In the genomic region with DNA sequence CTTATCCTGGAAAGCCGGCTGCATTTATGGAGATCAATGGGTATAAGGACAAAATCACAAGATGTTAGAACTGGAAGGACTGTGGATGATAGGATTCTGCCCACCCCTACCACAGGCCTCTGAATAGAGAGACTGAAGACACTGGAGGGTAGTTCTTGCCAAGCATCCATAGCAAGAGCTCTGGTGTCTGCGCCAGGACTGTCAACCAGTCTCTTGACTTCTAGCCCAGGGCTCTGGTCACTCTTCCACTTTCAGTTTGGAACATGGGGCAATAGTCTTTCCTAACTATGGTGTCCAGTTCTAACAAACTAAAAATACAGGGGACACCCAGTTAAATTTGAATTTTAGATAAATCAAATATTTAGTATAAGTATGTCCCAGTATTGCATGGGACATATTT, we compare ENCODE assay signal across 2 cellular contexts.
TF ChIP-seq lines count a peak whose summit lies in the region.

No MANE protein-coding gene starts in this region.

TF ChIP-seq in SK-N-SH treated with all-trans-retinoic acid at 6 μM for 48 hours, 23 proteins besides CTCF, POLR2A, EP300 and RAD21 (continued from another document):
- TF ChIP-seq, protein P1, sequence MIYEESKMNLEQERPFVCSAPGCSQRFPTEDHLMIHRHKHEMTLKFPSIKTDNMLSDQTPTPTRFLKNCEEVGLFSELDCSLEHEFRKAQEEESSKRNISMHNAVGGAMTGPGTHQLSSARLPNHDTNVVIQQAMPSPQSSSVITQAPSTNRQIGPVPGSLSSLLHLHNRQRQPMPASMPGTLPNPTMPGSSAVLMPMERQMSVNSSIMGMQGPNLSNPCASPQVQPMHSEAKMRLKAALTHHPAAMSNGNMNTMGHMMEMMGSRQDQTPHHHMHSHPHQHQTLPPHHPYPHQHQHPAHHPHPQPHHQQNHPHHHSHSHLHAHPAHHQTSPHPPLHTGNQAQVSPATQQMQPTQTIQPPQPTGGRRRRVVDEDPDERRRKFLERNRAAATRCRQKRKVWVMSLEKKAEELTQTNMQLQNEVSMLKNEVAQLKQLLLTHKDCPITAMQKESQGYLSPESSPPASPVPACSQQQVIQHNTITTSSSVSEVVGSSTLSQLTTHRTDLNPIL (CRISPR knock-in tag; IDR thresholded peaks at IDR 0.05; ENCODE audit: low read depth): no peak
- TF ChIP-seq BACH2 (CRISPR knock-in tag; IDR thresholded peaks at IDR 0.05; ENCODE audit: borderline replicate concordance): no peak
- TF ChIP-seq TSHZ2 (CRISPR knock-in tag; IDR thresholded peaks at IDR 0.05): no peak
- TF ChIP-seq TOX (CRISPR knock-in tag; IDR thresholded peaks at IDR 0.05; ENCODE audit: borderline replicate concordance): no peak
- TF ChIP-seq ISL1 (CRISPR knock-in tag; IDR thresholded peaks at IDR 0.05): no peak

TF ChIP-seq in SK-N-SH, 30 proteins besides CTCF, POLR2A, EP300 and RAD21 (continued from another document):
- TF ChIP-seq NRF1 (IDR thresholded peaks at IDR 0.05; ENCODE audit: low read depth, low read length) (no peak), MXI1 (IDR thresholded peaks at IDR 0.05; ENCODE audit: low read depth, low read length) (no peak), TEAD4 (IDR thresholded peaks at IDR 0.05; ENCODE audit: borderline replicate concordance, insufficient read depth) (no peak), ELF1 (IDR thresholded peaks at IDR 0.05) (no peak), FOXM1 (IDR thresholded peaks at IDR 0.05; ENCODE audit: low read depth) (no peak), TAF1 (IDR thresholded peaks at IDR 0.05; ENCODE audit: borderline replicate concordance, low read depth, low read length) (no peak)
